Comparison of ENCODE assay signal across 11 cellular contexts in the genomic region with DNA sequence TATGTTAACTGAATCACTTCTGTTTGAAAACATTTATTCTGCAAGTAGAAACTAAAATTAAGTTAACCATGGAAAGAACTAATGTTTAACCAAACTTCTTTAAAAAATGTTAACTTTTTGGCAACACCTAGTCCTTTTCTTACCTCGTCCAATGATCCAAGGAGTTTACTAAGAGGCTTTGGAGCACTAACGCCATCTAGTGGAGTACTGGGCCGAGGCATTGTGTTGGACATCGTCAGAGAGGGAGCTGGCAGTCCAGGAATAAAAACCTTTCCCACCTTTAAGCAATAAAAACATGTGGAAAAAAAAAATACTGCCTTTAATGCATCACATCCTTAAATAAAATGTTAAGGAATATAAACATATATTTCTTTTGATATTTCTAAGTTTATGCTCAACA. TPM values are rescaled to one million over a fixed set of nuclear protein-coding genes. Genes with fewer than 3 reads are reported as not detected.
DNase-seq lines count a peak whose midpoint lies in the region; ATAC-seq, FAIRE-seq and TF ChIP-seq lines count a peak whose summit lies in the region.
"Not testable (repeated sequence)": the region's sequence is repeated elsewhere in the genome, so short reads cannot be mapped to it uniquely, and the experiment has no call there.
"Had no signal": no experiment of that assay in that cellular context is flagged by ENCODE, and none has a peak within 500 bp of the region (broad histone marks: within the 10 kb centered on the region; RNA-seq: fewer than 3 reads in every experiment).

No MANE protein-coding gene starts in this region.

- H3K27me3 ChIP-seq in right lobe of liver, transverse colon: not testable (repeated sequence)

- not testable (repeated sequence) for H3K9me3 ChIP-seq in right lobe of liver, transverse colon

- not testable (repeated sequence) for TF ChIP-seq POLR2A in right lobe of liver (IDR thresholded peaks at IDR 0.05); transverse colon (IDR thresholded peaks at IDR 0.05)

- intact Hi-C loops in right lobe of liver (cut with DNase I); transverse colon (cut with DNase I; ENCODE audit: low total_unique reads): not testable (repeated sequence)

- DNase-seq in GM10266 (ENCODE audit: extremely low spot score): not testable (repeated sequence)
- peak; percentile 72 for DNase-seq in activated CD4-positive, alpha-beta T cell treated with anti-CD3 and anti-CD28 coated beads for 48 hours
- peak; percentile 25 for DNase-seq in activated gamma-delta T cell treated with anti-CD3 and anti-CD28 coated beads, Interleukin-2, amount 50 U/mL, for 16 hours (ENCODE audit: low read depth)
- peak in 2 of 3 donors; percentile 37 to 52 for DNase-seq in right lobe of liver
- peak; percentile 12 to 38 for DNase-seq in stimulated activated CD4-positive, alpha-beta T cell treated with anti-CD3 and anti-CD28 coated beads, Interleukin-15, amount 100 ng/mL, for 48 hours (ENCODE audit: low read depth in 2 of 2)
- DNase-seq in transverse colon: peak; percentile 64

- H3K27ac ChIP-seq in right lobe of liver, transverse colon: not testable (repeated sequence)

- in situ Hi-C loops in transverse colon (cut with MboI; ENCODE audit: low pct_ligation_motif_present in 1 of 4, low pct_unique_long_range_greater_than_20kb in 1 of 4, low sequenced_read_pairs in 3 of 4): not testable (repeated sequence)

- TF ChIP-seq CTCF in GM10266 (IDR thresholded peaks at IDR 0.05; ENCODE audit: control insufficient read depth, insufficient read depth, low read depth, missing control alignments) (peak; percentile 39), LNCAP (IDR thresholded peaks at IDR 0.05) (peak; percentile 38), right lobe of liver (IDR thresholded peaks at IDR 0.05) (peak in 3 of 4 donors; percentile 35 to 43 (median 39)), transverse colon (IDR thresholded peaks at IDR 0.05) (peak in 3 of 5 experiments; percentile 22 to 43 (median 33))

- peak; percentile 66 to 85 (median 82) for ATAC-seq in right lobe of liver

- H3K36me3 ChIP-seq in right lobe of liver, transverse colon: not testable (repeated sequence)

- TF ChIP-seq EP300 in transverse colon (IDR thresholded peaks at IDR 0.05; ENCODE audit: low read depth): not testable (repeated sequence)

- H3K4me1 ChIP-seq in right lobe of liver, transverse colon: not testable (repeated sequence)

- not testable (repeated sequence) for H3K4me3 ChIP-seq in right lobe of liver, transverse colon

- WGBS in right lobe of liver (ENCODE audit: insufficient coverage, low coverage, low lambda C conversion rate, missing lambda C conversion rate): 0% methylated on average over 3 of the region's 4 CpGs
- WGBS in transverse colon (ENCODE audit: low coverage in 1 of 2), 2 donors: 0% methylated on average over 2 to 4 of the region's 4 CpGs

- FAIRE-seq in endometrium (lab: Jason Lieb, UNC): peak; percentile 80

RNA-seq across cellular contexts. Expression of a gene that starts 2.4 kb away (rescaled TPM):
- under 1 TPM; 0.11 to 0.31 (median 0.15) TPM for total RNA-seq in right lobe of liver
- total RNA-seq in transverse colon: under 1 TPM in 3 of 4 donors, not detected in 1; 0.41 to 0.75 (median 0.48) TPM
- total RNA-seq: SJCRH30 had no signal

RNA-seq across cellular contexts. Expression of a gene that starts 16.5 kb away (rescaled TPM):
- total RNA-seq in right lobe of liver (not detected), transverse colon (not detected)
- total RNA-seq: GM23248, right atrium auricular region, SJCRH30 had no signal
